In genomic region chrX:19373034-19373891, GRCh38 we compare ENCODE assay signal across 8 cellular contexts. TPM values are rescaled to one million over a fixed set of nuclear protein-coding genes. Genes with fewer than 3 reads are reported as not detected.
DNase-seq lines count a peak whose midpoint lies in the region; ATAC-seq and TF ChIP-seq lines count a peak whose summit lies in the region.

No MANE protein-coding gene starts in this region.

- H3K27ac ChIP-seq in iPS-18a (ENCODE audit: low read length) (no peak overlapping the region), smooth muscle cell (ENCODE audit: low read depth) (no peak overlapping the region)

- H3K79me2 ChIP-seq in smooth muscle cell (ENCODE audit: low read depth), result no peaks in the 10 kb centered on the region

- no peaks in the 10 kb centered on the region for H3F3A ChIP-seq in smooth muscle cell (ENCODE audit: low read depth)

- peaks cover 5% of the 10 kb centered on the region for H3K27me3 Mint-ChIP-seq in WTC11 (ENCODE audit: low read depth)

- H4K20me1 ChIP-seq in smooth muscle cell (ENCODE audit: low read depth), result no peaks in the 10 kb centered on the region

- no peak overlapping the region for H3K27ac Mint-ChIP-seq in WTC11

- no peaks in the 10 kb centered on the region for H3K36me3 Mint-ChIP-seq in WTC11

- H3K4me3 ChIP-seq in iPS-18a (ENCODE audit: low read length), result peak overlapping the region; percentile 63
- peak overlapping the region; percentile 43 for H3K4me3 ChIP-seq in smooth muscle cell

- no peaks in the 10 kb centered on the region for H3K36me3 ChIP-seq in iPS-18a (ENCODE audit: control insufficient read depth, low read depth, low read length)
- H3K36me3 ChIP-seq in smooth muscle cell (ENCODE audit: low read depth), result no peaks in the 10 kb centered on the region

- ATAC-seq in WTC11, result peak; percentile 36
- no peak for ATAC-seq in activated CD4-positive, CD25-positive, alpha-beta regulatory T cell treated with anti-CD3 and anti-CD28 coated beads, Interleukin-2, amount 50 U/mL, for 24 hours

- CTCF ChIA-PET in WTC11 (lab: Charles Lee), result interaction anchor here (0.9 to 1.8 kb wide), 8 partner anchors 9 to 695 kb away, joined by 3 to 26 read pairs (median 4); no protein-coding TSS in a partner anchor

- peak overlapping the region; percentile 68 for H3K4me3 Mint-ChIP-seq in WTC11

- no peak overlapping the region for H2AFZ ChIP-seq in smooth muscle cell (ENCODE audit: low read depth)

- H3K4me1 ChIP-seq in iPS-18a (ENCODE audit: control insufficient read depth, low read depth, low read length), result no peaks in the 10 kb centered on the region
- H3K4me1 ChIP-seq in smooth muscle cell (ENCODE audit: low read depth), result no peaks in the 10 kb centered on the region

- H3K9ac ChIP-seq in iPS-18a (ENCODE audit: low read length) (no peak overlapping the region), smooth muscle cell (ENCODE audit: low read depth) (no peak overlapping the region)

- peak overlapping the region; percentile 82 for H3K4me2 ChIP-seq in smooth muscle cell

- 54% methylated on average over 19 of the region's 25 CpGs for WGBS in smooth muscle cell (ENCODE audit: low lambda C conversion rate)

- H3K27me3 ChIP-seq in iPS-18a (ENCODE audit: control insufficient read depth, insufficient read depth, low read length) (peaks cover 11% of the 10 kb centered on the region), smooth muscle cell (ENCODE audit: low read depth) (no peaks in the 10 kb centered on the region)

- POLR2A ChIA-PET in WTC11 (lab: Charles Lee), result no interaction called here

- H3K9me3 Mint-ChIP-seq in WTC11, result no peaks in the 10 kb centered on the region

- DNase-seq in DMS53 (lab: John Stamatoyannopoulos, UW), result peak; percentile 22
- DNase-seq in DMS53 treated with DMSO at 0.1 percent for 48 hours (lab: John Stamatoyannopoulos, UW; ENCODE audit: unreplicated experiment), result no peak
- peak; percentile 35 for DNase-seq in WTC11 (ENCODE audit: low spot score)
- DNase-seq in smooth muscle cell (lab: John Stamatoyannopoulos, UW; ENCODE audit: unreplicated experiment), result no peak
- no peak for DNase-seq in DMS153 (lab: John Stamatoyannopoulos, UW)
- no peak for DNase-seq in stimulated activated CD4-positive, alpha-beta T cell treated with anti-CD3 and anti-CD28 coated beads, Interleukin-4, amount 100 ng/mL, for 24 hours

- H3K9me3 ChIP-seq in iPS-18a (ENCODE audit: control insufficient read depth, low read depth, low read length) (peaks cover 8% of the 10 kb centered on the region), smooth muscle cell (replicated peaks; ENCODE audit: low read depth) (no peaks in the 10 kb centered on the region)

- TF ChIP-seq CTCF in WTC11 (IDR thresholded peaks at IDR 0.05) (no peak), smooth muscle cell (IDR thresholded peaks at IDR 0.05; ENCODE audit: borderline replicate concordance, insufficient read depth, poor library complexity, severe bottlenecking) (no peak)

- no peaks in the 10 kb centered on the region for H3K4me1 Mint-ChIP-seq in WTC11

TF ChIP-seq in WTC11, 78 proteins besides CTCF, POLR2A, EP300 and RAD21:
- TF ChIP-seq E2F5 (CRISPR knock-in tag; IDR thresholded peaks at IDR 0.05) (no peak), KAT7 (CRISPR knock-in tag; IDR thresholded peaks at IDR 0.05; ENCODE audit: borderline replicate concordance) (0 out of 2 replicates have a peak, but pooled peaks have one; percentile 48)

RNA-seq across cellular contexts. Expression of gene PDHA1, which starts 29.5 kb away (rescaled TPM):
- total RNA-seq in WTC11 (2021) (246 to 292 TPM (median 271 TPM) in 3 replicates), smooth muscle cell (97.8 and 121 TPM in 2 replicates)
- 205 and 222 TPM in 2 replicates for polyA plus RNA-seq in smooth muscle cell

Comparison
In these comparisons a context has a peak if more than half of its experiments do, and no peak if none do; other contexts are left out.
1. DNase-seq: peak in DMS53 (single experiment) and WTC11 (single experiment); none in DMS53 treated with DMSO at 0.1 percent for 48 hours (single experiment), smooth muscle cell (single experiment), DMS153 (single experiment) and stimulated activated CD4-positive, alpha-beta T cell treated with anti-CD3 and anti-CD28 coated beads, Interleukin-4, amount 100 ng/mL, for 24 hours (single experiment).